In genomic region chr1:11298390-11299224, GRCh38 we compare ENCODE assay signal across 25 cellular contexts. TPM values are rescaled to one million over a fixed set of nuclear protein-coding genes. Genes with fewer than 3 reads are reported as not detected.
DNase-seq lines count a peak whose midpoint lies in the region; ATAC-seq, FAIRE-seq and TF ChIP-seq lines count a peak whose summit lies in the region.
"Had no signal": no experiment of that assay in that cellular context is flagged by ENCODE, and none has a peak within 500 bp of the region (broad histone marks: within the 10 kb centered on the region; RNA-seq: fewer than 3 reads in every experiment).

No MANE protein-coding gene starts in this region.

- CTCF ChIA-PET in SK-N-SH (lab: Yijun Ruan, JAX) = interaction anchor here (0.6 kb wide), 1 partner anchor 20 kb away, joined by 3 read pairs; no protein-coding TSS in a partner anchor
- CTCF ChIA-PET in A549 (lab: Yijun Ruan, JAX) = no interaction called here
- CTCF ChIA-PET in T-cell (lab: Charles Lee) = no interaction called here

- H3K4me1 ChIP-seq in SK-N-SH (ENCODE audit: control insufficient read depth in 1 of 2, insufficient read depth in 2 of 2, low read depth in 1 of 2, low read length in 1 of 2) (peaks cover 0 to 20% of the 10 kb centered on the region in 2 experiments; a peak in 2 of 4 replicates), A549 (no peaks in the 10 kb centered on the region), endodermal cell (ENCODE audit: control insufficient read depth, insufficient read depth, low read length) (no peaks in the 10 kb centered on the region)
- peaks cover 14% of the 10 kb centered on the region for H3K4me1 ChIP-seq in effector memory CD4-positive, alpha-beta T cell (ENCODE audit: control insufficient read depth, insufficient read depth, low read length, poor library complexity, severe bottlenecking)
- H3K4me1 ChIP-seq: psoas muscle, transverse colon had no signal

- no peaks in the 10 kb centered on the region for H3K36me3 ChIP-seq in SK-N-SH (replicated peaks in 1 of 2; ENCODE audit: control insufficient read depth in 1 of 2, insufficient read depth in 2 of 2, low read length in 1 of 2)
- peaks cover 8% of the 10 kb centered on the region for H3K36me3 ChIP-seq in endodermal cell (ENCODE audit: control insufficient read depth, insufficient read depth, low read length)
- H3K36me3 ChIP-seq in effector memory CD4-positive, alpha-beta T cell (ENCODE audit: control insufficient read depth, insufficient read depth, low read length) = no peaks in the 10 kb centered on the region
- H3K36me3 ChIP-seq: MG63, transverse colon had no signal

- TF ChIP-seq CTCF in SK-N-SH (IDR thresholded peaks at IDR 0.05) (no peak), A549 (IDR thresholded peaks at IDR 0.05) (no peak), endodermal cell (conservative IDR thresholded peaks at IDR 0.05) (no peak)

- H3K27me3 Mint-ChIP-seq in T-cell = no peaks in the 10 kb centered on the region
- H3K27me3 Mint-ChIP-seq in endodermal cell (ENCODE audit: insufficient read depth) = no peaks in the 10 kb centered on the region
- H3K27me3 Mint-ChIP-seq: CD4-positive, alpha-beta memory T cell had no signal

- ATAC-seq in SK-N-SH treated with all-trans-retinoic acid at 6 μM for 48 hours = 0 out of 3 replicates have a peak, but pooled peaks have one; percentile 19
- ATAC-seq in A549 = no peak; a peak in 1 of 6 replicates
- ATAC-seq in T-cell (replicated peaks in 1 of 4) = no peak
- ATAC-seq: heart left ventricle, left colon, psoas muscle had no signal

- H3K4me2 ChIP-seq in SK-N-SH = no peak overlapping the region
- H3K4me2 ChIP-seq in A549 = no peak overlapping the region

- POLR2A ChIA-PET in SK-N-SH (lab: Yijun Ruan, JAX) = no interaction called here
- POLR2A ChIA-PET in A549 (lab: Yijun Ruan, JAX) = no interaction called here
- POLR2A ChIA-PET in T-cell (lab: Charles Lee) = no interaction called here

- FAIRE-seq in A549 (lab: Jason Lieb, UNC) = no peak
- FAIRE-seq: G401.6, RCC 7860 had no signal

- H3K27me3 ChIP-seq in SK-N-SH (ENCODE audit: insufficient read depth) = no peaks in the 10 kb centered on the region
- no peaks in the 10 kb centered on the region for H3K27me3 ChIP-seq in endodermal cell (ENCODE audit: control insufficient read depth, insufficient read depth, low read length, poor library complexity, severe bottlenecking)
- no peaks in the 10 kb centered on the region for H3K27me3 ChIP-seq in effector memory CD4-positive, alpha-beta T cell (replicated peaks; ENCODE audit: control insufficient read depth, insufficient read depth, low read length, poor library complexity, severe bottlenecking)
- H3K27me3 ChIP-seq: dorsolateral prefrontal cortex, heart left ventricle, MG63, neutrophil, transverse colon had no signal

- H3K9ac ChIP-seq in SK-N-SH (no peak overlapping the region), endodermal cell (ENCODE audit: extremely low read depth, low read length, poor library complexity, severe bottlenecking) (no peak overlapping the region)

- no peaks in the 10 kb centered on the region for H3K9me3 Mint-ChIP-seq in T-cell
- H3K9me3 Mint-ChIP-seq in endodermal cell = no peaks in the 10 kb centered on the region
- H3K9me3 Mint-ChIP-seq: activated T-cell treated with anti-CD3 and anti-CD28 coated beads, Interleukin-2, amount 50 U/mL, for 4 hours; CD4-positive, alpha-beta memory T cell had no signal

- H3K36me3 Mint-ChIP-seq in T-cell = peaks cover 3% of the 10 kb centered on the region
- H3K36me3 Mint-ChIP-seq in endodermal cell (ENCODE audit: low read depth) = peaks cover 24% of the 10 kb centered on the region

- H3K4me3 Mint-ChIP-seq in T-cell (peak overlapping the region in 2 of 3 donors; percentile 26 to 49), endodermal cell (no peak overlapping the region)
- H3K4me3 Mint-ChIP-seq: activated T-cell treated with anti-CD3 and anti-CD28 coated beads, Interleukin-2, amount 50 U/mL, for 4 hours had no signal

- no peak for TF ChIP-seq EP300 in SK-N-SH (IDR thresholded peaks at IDR 0.05; ENCODE audit: borderline replicate concordance in 1 of 2, low read depth in 1 of 2, low read length in 1 of 2)
- no peak for TF ChIP-seq EP300 in A549 (IDR thresholded peaks at IDR 0.05)

- TF ChIP-seq RAD21 in SK-N-SH (IDR thresholded peaks at IDR 0.05; ENCODE audit: low read length) (no peak), A549 (conservative IDR thresholded peaks at IDR 0.05 in 1 of 2, IDR thresholded peaks at IDR 0.05 in 1 of 2) (no peak)

- H2AFZ ChIP-seq in SK-N-SH (ENCODE audit: low read depth) = no peak overlapping the region

- WGBS in SK-N-SH (ENCODE audit: low lambda C conversion rate) = 92% methylated on average over 11 of the region's 12 CpGs
- 93% methylated on average over 11 of the region's 12 CpGs for WGBS in A549 (ENCODE audit: missing lambda C conversion rate)
- 92 to 97% methylated on average over 7 to 12 of the region's 12 CpGs for WGBS in endodermal cell (ENCODE audit: insufficient coverage in 1 of 2, insufficient read length in 1 of 2), 2 experiments

- TF ChIP-seq POLR2A in A549 (IDR thresholded peaks at IDR 0.05; ENCODE audit: low read length) = no peak

- H3K27ac ChIP-seq in SK-N-SH (ENCODE audit: low read depth in 2 of 2, low read length in 1 of 2) (peak overlapping the region in 1 of 2 experiments; percentile 29; a peak in 2 of 4 replicates), A549 (no peak overlapping the region), endodermal cell (ENCODE audit: low read depth, low read length) (peak overlapping the region; percentile 32)
- no peak overlapping the region for H3K27ac ChIP-seq in effector memory CD4-positive, alpha-beta T cell (ENCODE audit: insufficient read depth, low read length, poor library complexity, severe bottlenecking)
- H3K27ac ChIP-seq: 22Rv1, dorsolateral prefrontal cortex, heart left ventricle, neutrophil, psoas muscle, transverse colon, WERI-Rb-1 had no signal

- H3K27ac Mint-ChIP-seq in T-cell = peak overlapping the region; percentile 88 to 92
- H3K27ac Mint-ChIP-seq in endodermal cell = no peak overlapping the region

- DNase-seq in SK-N-SH = no peak
- DNase-seq in A549 (ENCODE audit: low read depth in 1 of 2, low spot score in 1 of 2) = no peak
- no peak for DNase-seq in T-cell
- no peak for DNase-seq in endodermal cell
- no peak for DNase-seq in effector memory CD4-positive, alpha-beta T cell
- DNase-seq in islet precursor cell = no peak
- no peak for DNase-seq in SW 1271 (lab: John Stamatoyannopoulos, UW)
- DNase-seq: activated CD8-positive, alpha-beta memory T cell treated with anti-CD3 and anti-CD28 coated beads for 24 hours; activated T-cell treated with anti-CD3 and anti-CD28 coated beads, Interleukin-2, amount 50 U/mL, for 4 hours; CD4-positive, alpha-beta memory T cell; dorsolateral prefrontal cortex; heart left ventricle; left colon; MG63; NCI-H1417 treated with DMSO at 0.1 percent for 48 hours; NCI-H510A treated with DMSO at 0.1 percent for 48 hours; stimulated activated CD4-positive, alpha-beta T cell treated with anti-CD3 and anti-CD28 coated beads, Interleukin-15, amount 100 ng/mL, for 24 hours; transverse colon; WERI-Rb-1 had no signal

- H3K4me1 Mint-ChIP-seq in T-cell (peaks cover 33 to 38% (median 38%) of the 10 kb centered on the region in 3 donors), endodermal cell (no peaks in the 10 kb centered on the region)

- H3K9me3 ChIP-seq in SK-N-SH (no peaks in the 10 kb centered on the region), A549 (no peaks in the 10 kb centered on the region), endodermal cell (ENCODE audit: control insufficient read depth, low read length) (no peaks in the 10 kb centered on the region)
- no peaks in the 10 kb centered on the region for H3K9me3 ChIP-seq in effector memory CD4-positive, alpha-beta T cell (ENCODE audit: control insufficient read depth, low read length)
- H3K9me3 ChIP-seq: heart left ventricle, MG63, neutrophil, psoas muscle, transverse colon had no signal

- H3K79me2 ChIP-seq in SK-N-SH (ENCODE audit: insufficient read depth) = no peaks in the 10 kb centered on the region

- H4K20me1 ChIP-seq in SK-N-SH (ENCODE audit: insufficient read depth) = no peaks in the 10 kb centered on the region

- H3F3A ChIP-seq in SK-N-SH (replicated peaks; ENCODE audit: insufficient read depth) = no peaks in the 10 kb centered on the region

- H3K9me2 ChIP-seq in SK-N-SH = no peaks in the 10 kb centered on the region

- H3K4me3 ChIP-seq in SK-N-SH (ENCODE audit: low read depth in 2 of 2, low read length in 1 of 2) (no peak overlapping the region), A549 (no peak overlapping the region), endodermal cell (ENCODE audit: low read length) (no peak overlapping the region)
- no peak overlapping the region for H3K4me3 ChIP-seq in effector memory CD4-positive, alpha-beta T cell (ENCODE audit: insufficient read depth, low read depth, low read length, poor library complexity, severe bottlenecking)
- H3K4me3 ChIP-seq: dorsolateral prefrontal cortex, heart left ventricle, MG63, psoas muscle, transverse colon had no signal

TF ChIP-seq in SK-N-SH, 30 proteins besides CTCF, POLR2A, EP300 and RAD21 (continues in another document):
- TF ChIP-seq GABPA (IDR thresholded peaks at IDR 0.05; ENCODE audit: low read depth) = no peak

TF ChIP-seq in A549, 52 proteins besides CTCF, POLR2A, EP300 and RAD21 (continues in another document):
- TF ChIP-seq ZC3H11A (IDR thresholded peaks at IDR 0.05) = peak; percentile 57

RNA-seq across cellular contexts. Expression of gene UBIAD1, which starts 25.6 kb away (rescaled TPM):
- polyA plus RNA-seq in SK-N-SH (2012; rRNA removed) (13.7 and 15.7 TPM in 2 replicates), A549 (2011; rRNA removed) (13.9 and 14.9 TPM in 2 replicates), A549 (2017; fragmentation: RNase III; extraction: RNeasy Plus Mini Kit Qiagen cat#74134 plus additional on column Dnase treatment) (9.9 to 11.4 TPM (median 10.8 TPM) in 3 replicates)
- 10.3 and 13.7 TPM in 2 replicates for polyA plus RNA-seq in SK-N-SH (2012; cell fraction: cytosol; rRNA removed)
- polyA plus RNA-seq in SK-N-SH (2012; cell fraction: nucleus; rRNA removed) = 7.5 and 8.9 TPM in 2 replicates
- polyA plus RNA-seq in A549 (2012; cell fraction: cytosol; rRNA removed) = 13.7 and 15.9 TPM in 2 replicates
- polyA plus RNA-seq in A549 (2012; cell fraction: nucleus; rRNA removed) = 11.3 and 13.9 TPM in 2 replicates
- polyA minus RNA-seq in A549 (2011; rRNA and poly(A)+ RNA removed) = 31.1 and 33.3 TPM in 2 replicates
- total RNA-seq in T-cell (10 to 100 TPM; 21.1 to 52.1 (median 34.1) TPM), endodermal cell (10 to 100 TPM; 12.9 to 15.9 TPM)
- 16.4 TPM for polyA plus RNA-seq in endodermal cell (2013, experiment 1 of 2)
- 12.8 TPM for polyA plus RNA-seq in endodermal cell (2013, experiment 2 of 2)

RNA-seq across cellular contexts. Expression of gene MTOR, which starts 36.3 kb away (rescaled TPM):
- 20.9 and 26.4 TPM in 2 replicates for polyA plus RNA-seq in SK-N-SH (2012; rRNA removed)
- polyA plus RNA-seq in SK-N-SH (2012; cell fraction: cytosol; rRNA removed) = 12.2 and 15.7 TPM in 2 replicates
- polyA plus RNA-seq in SK-N-SH (2012; cell fraction: nucleus; rRNA removed) = 53.8 and 73.8 TPM in 2 replicates
- polyA plus RNA-seq in A549 (2011; rRNA removed) = 28.5 and 32.4 TPM in 2 replicates
- 14.6 and 17.3 TPM in 2 replicates for polyA plus RNA-seq in A549 (2012; cell fraction: cytosol; rRNA removed)
- polyA plus RNA-seq in A549 (2012; cell fraction: nucleus; rRNA removed) = 29.3 and 34.7 TPM in 2 replicates
- 15.7 to 16.0 TPM (median 15.8 TPM) in 3 replicates for polyA plus RNA-seq in A549 (2017; fragmentation: RNase III; extraction: RNeasy Plus Mini Kit Qiagen cat#74134 plus additional on column Dnase treatment)
- polyA minus RNA-seq in A549 (2011; rRNA and poly(A)+ RNA removed) = 67.6 and 73.6 TPM in 2 replicates
- 10 to 100 TPM; 41.7 to 45.1 (median 43.6) TPM for total RNA-seq in T-cell
- 10 to 100 TPM; 69.0 to 78.3 TPM for total RNA-seq in endodermal cell
- 34.6 TPM for polyA plus RNA-seq in endodermal cell (2013, experiment 1 of 2)
- polyA plus RNA-seq in endodermal cell (2013, experiment 2 of 2) = 34.8 TPM
